ENCODE assay signal across 1 cellular context in the genomic region with DNA sequence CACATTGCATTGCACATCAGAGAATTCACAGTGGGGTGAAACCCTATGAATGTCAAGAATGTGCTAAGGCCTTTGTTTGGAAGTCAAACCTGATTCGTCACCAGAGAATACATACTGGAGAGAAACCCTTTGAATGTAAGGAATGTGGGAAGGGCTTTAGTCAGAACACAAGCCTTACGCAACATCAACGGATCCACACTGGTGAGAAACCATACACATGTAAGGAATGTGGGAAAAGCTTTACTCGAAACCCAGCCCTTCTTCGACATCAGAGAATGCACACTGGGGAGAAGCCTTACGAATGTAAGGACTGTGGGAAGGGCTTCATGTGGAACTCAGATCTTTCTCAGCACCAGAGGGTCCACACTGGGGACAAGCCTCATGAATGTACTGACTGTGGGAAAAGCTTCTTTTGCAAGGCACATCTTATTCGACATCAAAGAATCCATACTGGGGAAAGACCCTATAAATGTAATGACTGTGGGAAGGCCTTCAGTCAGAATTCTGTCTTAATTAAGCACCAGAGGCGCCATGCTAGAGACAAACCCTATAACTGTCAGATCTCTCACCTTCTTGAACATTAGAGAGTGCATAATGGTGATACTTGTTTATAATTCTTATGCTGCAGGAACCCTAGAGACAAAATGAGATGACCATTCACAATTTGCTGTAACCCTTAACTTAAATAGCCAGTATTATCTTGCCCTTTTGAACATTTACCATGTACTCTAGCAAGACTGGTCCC.
TF ChIP-seq lines count a peak whose summit lies in the region.

No MANE protein-coding gene starts in this region.

TF ChIP-seq in HepG2, 621 proteins besides CTCF, POLR2A, EP300 and RAD21 (continued from another document):
- TF ChIP-seq ZNF512 (CRISPR knock-in tag; IDR thresholded peaks at IDR 0.05): no peak
- TF ChIP-seq, protein P1, sequence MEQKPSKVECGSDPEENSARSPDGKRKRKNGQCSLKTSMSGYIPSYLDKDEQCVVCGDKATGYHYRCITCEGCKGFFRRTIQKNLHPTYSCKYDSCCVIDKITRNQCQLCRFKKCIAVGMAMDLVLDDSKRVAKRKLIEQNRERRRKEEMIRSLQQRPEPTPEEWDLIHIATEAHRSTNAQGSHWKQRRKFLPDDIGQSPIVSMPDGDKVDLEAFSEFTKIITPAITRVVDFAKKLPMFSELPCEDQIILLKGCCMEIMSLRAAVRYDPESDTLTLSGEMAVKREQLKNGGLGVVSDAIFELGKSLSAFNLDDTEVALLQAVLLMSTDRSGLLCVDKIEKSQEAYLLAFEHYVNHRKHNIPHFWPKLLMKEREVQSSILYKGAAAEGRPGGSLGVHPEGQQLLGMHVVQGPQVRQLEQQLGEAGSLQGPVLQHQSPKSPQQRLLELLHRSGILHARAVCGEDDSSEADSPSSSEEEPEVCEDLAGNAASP (CRISPR knock-in tag; IDR thresholded peaks at IDR 0.05; ENCODE audit: borderline replicate concordance): no peak
- TF ChIP-seq, protein P2, sequence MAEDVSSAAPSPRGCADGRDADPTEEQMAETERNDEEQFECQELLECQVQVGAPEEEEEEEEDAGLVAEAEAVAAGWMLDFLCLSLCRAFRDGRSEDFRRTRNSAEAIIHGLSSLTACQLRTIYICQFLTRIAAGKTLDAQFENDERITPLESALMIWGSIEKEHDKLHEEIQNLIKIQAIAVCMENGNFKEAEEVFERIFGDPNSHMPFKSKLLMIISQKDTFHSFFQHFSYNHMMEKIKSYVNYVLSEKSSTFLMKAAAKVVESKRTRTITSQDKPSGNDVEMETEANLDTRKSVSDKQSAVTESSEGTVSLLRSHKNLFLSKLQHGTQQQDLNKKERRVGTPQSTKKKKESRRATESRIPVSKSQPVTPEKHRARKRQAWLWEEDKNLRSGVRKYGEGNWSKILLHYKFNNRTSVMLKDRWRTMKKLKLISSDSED (CRISPR knock-in tag; IDR thresholded peaks at IDR 0.05): no peak
- TF ChIP-seq, protein P3, sequence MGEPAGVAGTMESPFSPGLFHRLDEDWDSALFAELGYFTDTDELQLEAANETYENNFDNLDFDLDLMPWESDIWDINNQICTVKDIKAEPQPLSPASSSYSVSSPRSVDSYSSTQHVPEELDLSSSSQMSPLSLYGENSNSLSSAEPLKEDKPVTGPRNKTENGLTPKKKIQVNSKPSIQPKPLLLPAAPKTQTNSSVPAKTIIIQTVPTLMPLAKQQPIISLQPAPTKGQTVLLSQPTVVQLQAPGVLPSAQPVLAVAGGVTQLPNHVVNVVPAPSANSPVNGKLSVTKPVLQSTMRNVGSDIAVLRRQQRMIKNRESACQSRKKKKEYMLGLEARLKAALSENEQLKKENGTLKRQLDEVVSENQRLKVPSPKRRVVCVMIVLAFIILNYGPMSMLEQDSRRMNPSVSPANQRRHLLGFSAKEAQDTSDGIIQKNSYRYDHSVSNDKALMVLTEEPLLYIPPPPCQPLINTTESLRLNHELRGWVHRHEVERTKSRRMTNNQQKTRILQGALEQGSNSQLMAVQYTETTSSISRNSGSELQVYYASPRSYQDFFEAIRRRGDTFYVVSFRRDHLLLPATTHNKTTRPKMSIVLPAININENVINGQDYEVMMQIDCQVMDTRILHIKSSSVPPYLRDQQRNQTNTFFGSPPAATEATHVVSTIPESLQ (CRISPR knock-in tag; conservative IDR thresholded peaks at IDR 0.05): no peak
- TF ChIP-seq MAZ (IDR thresholded peaks at IDR 0.05; ENCODE audit: borderline replicate concordance, low read depth, low read length): no peak
- TF ChIP-seq MAZ (CRISPR knock-in tag; IDR thresholded peaks at IDR 0.05; ENCODE audit: low read depth): no peak
- no peak for TF ChIP-seq ZNF234 (CRISPR knock-in tag; conservative IDR thresholded peaks at IDR 0.05)
- TF ChIP-seq ZNF816 (CRISPR knock-in tag; IDR thresholded peaks at IDR 0.05; ENCODE audit: borderline replicate concordance): no peak
- TF ChIP-seq ZNF251 (CRISPR knock-in tag; IDR thresholded peaks at IDR 0.05): no peak
- TF ChIP-seq ATAD3A (CRISPR knock-in tag; IDR thresholded peaks at IDR 0.05): no peak
- peak; percentile 64; the same call in 1 of the 2 replicates for TF ChIP-seq ZNF766 (CRISPR knock-in tag; IDR thresholded peaks at IDR 0.05; ENCODE audit: borderline replicate concordance)
- peak; percentile 85 for TF ChIP-seq BCL6 (CRISPR knock-in tag; IDR thresholded peaks at IDR 0.05)
- no peak for TF ChIP-seq ZFP36L1 (CRISPR knock-in tag; IDR thresholded peaks at IDR 0.05)
- no peak for TF ChIP-seq NPAS2 (CRISPR knock-in tag; IDR thresholded peaks at IDR 0.05; ENCODE audit: borderline replicate concordance)
- no peak for TF ChIP-seq PPARG (CRISPR knock-in tag; conservative IDR thresholded peaks at IDR 0.05)
- no peak for TF ChIP-seq ZNF331 (CRISPR knock-in tag; IDR thresholded peaks at IDR 0.05)
- no peak for TF ChIP-seq ZNF558 (CRISPR knock-in tag; IDR thresholded peaks at IDR 0.05; ENCODE audit: borderline replicate concordance)
- TF ChIP-seq EEA1 (CRISPR knock-in tag; IDR thresholded peaks at IDR 0.05; ENCODE audit: borderline replicate concordance): no peak
- no peak; the same call in 1 of the 2 replicates for TF ChIP-seq TCF7 (IDR thresholded peaks at IDR 0.05; ENCODE audit: low read depth)
- TF ChIP-seq ZBTB43 (CRISPR knock-in tag; conservative IDR thresholded peaks at IDR 0.05): 0 out of 2 replicates have a peak, but pooled peaks have one; percentile 38
TF ChIP-seq in HepG2: peak in this region for 42.
